Comparison of ENCODE assay signal across 15 cellular contexts in genomic region chr11:44017443-44018126, GRCh38. TPM values are rescaled to one million over a fixed set of nuclear protein-coding genes. Genes with fewer than 3 reads are reported as not detected.
DNase-seq lines count a peak whose midpoint lies in the region; ATAC-seq and TF ChIP-seq lines count a peak whose summit lies in the region.
"Had no signal": no experiment of that assay in that cellular context is flagged by ENCODE, and none has a peak within 500 bp of the region (broad histone marks: within the 10 kb centered on the region; RNA-seq: fewer than 3 reads in every experiment).

No MANE protein-coding gene starts in this region.

- no TSS peak for BruUV-seq in PC-3 (replicated peaks; lab: Mats Ljungman, UMichigan)

- peak; percentile 72 for ATAC-seq in PC-3

- H3K36me3 Mint-ChIP-seq in activated CD4-positive, alpha-beta T cell treated with anti-CD3 and anti-CD28 coated beads, Interleukin-2, amount 10 ng/mL, durations not matched to agents 24 days and 14 days (ENCODE audit: low read depth), result no peaks in the 10 kb centered on the region

- H3K9me2 ChIP-seq in PC-3 (replicated peaks; ENCODE audit: low read length), result no peaks in the 10 kb centered on the region

- no peak overlapping the region for H3K9ac ChIP-seq in PC-3 (ENCODE audit: low read length)

- no peaks in the 10 kb centered on the region for H3K79me2 ChIP-seq in PC-3 (ENCODE audit: low read length)

- no peaks in the 10 kb centered on the region; the same call in 1 of the 2 replicates for H3K4me1 ChIP-seq in PC-3 (ENCODE audit: insufficient read depth, low read length)

- H4K20me1 ChIP-seq in PC-3 (ENCODE audit: low read length), result no peaks in the 10 kb centered on the region

- no peaks in the 10 kb centered on the region for H3F3A ChIP-seq in PC-3 (ENCODE audit: low read length, unreplicated experiment)

- H3K27ac ChIP-seq in PC-3 (ENCODE audit: low read length), result no peak overlapping the region

- H3K36me3 ChIP-seq in PC-3 (ENCODE audit: low read depth, low read length), result no peaks in the 10 kb centered on the region
- H3K36me3 ChIP-seq: BE2C had no signal

- CTCF ChIA-PET in PC-3 (lab: Charles Lee), result no interaction called here

- intact Hi-C loops in PC-3 (cut with micrococcal nuclease), result loop anchor here (5.0 kb wide), 1 partner anchor 35 kb away; no protein-coding TSS in a partner anchor
- intact Hi-C loops in activated CD4-positive, alpha-beta T cell treated with anti-CD3 and anti-CD28 coated beads, Interleukin-2, amount 10 ng/mL, durations not matched to agents 24 days and 14 days (cut with micrococcal nuclease), result no loop called here

- no peak overlapping the region for H3K4me2 ChIP-seq in PC-3 (ENCODE audit: low read length)

- TF ChIP-seq CTCF in PC-3 (conservative IDR thresholded peaks at IDR 0.05; ENCODE audit: low read depth, low read length), result no peak
- no peak for TF ChIP-seq CTCF in fibroblast of the aortic adventitia (IDR thresholded peaks at IDR 0.05; ENCODE audit: insufficient read depth, low read length)

- POLR2A ChIA-PET in PC-3 (lab: Charles Lee; ENCODE audit: unreplicated experiment), result no interaction called here

- no peaks in the 10 kb centered on the region; the same call in 1 of the 2 replicates for H3K27me3 ChIP-seq in PC-3 (ENCODE audit: low read length)
- H3K27me3 ChIP-seq: BE2C had no signal

- no peaks in the 10 kb centered on the region for H3K9me3 ChIP-seq in PC-3 (ENCODE audit: low read length)
- H3K9me3 ChIP-seq: BE2C had no signal

- H3K27me3 Mint-ChIP-seq in activated CD4-positive, alpha-beta T cell treated with anti-CD3 and anti-CD28 coated beads, Interleukin-2, amount 10 ng/mL, durations not matched to agents 24 days and 14 days, result peaks cover 22% of the 10 kb centered on the region

- H3K4me3 Mint-ChIP-seq in activated CD4-positive, alpha-beta T cell treated with anti-CD3 and anti-CD28 coated beads, Interleukin-2, amount 10 ng/mL, durations not matched to agents 24 days and 14 days, result no peak overlapping the region
- H3K4me3 Mint-ChIP-seq: T-helper 1 cell treated with Interleukin-12 subunit alpha and Interleukin-12 subunit beta and Interleukin-4 antibody, amounts not matched to agents 30 μg/mL and 1 μg/mL, for 36 hours had no signal

- no peaks in the 10 kb centered on the region for H3K9me3 Mint-ChIP-seq in activated CD4-positive, alpha-beta T cell treated with anti-CD3 and anti-CD28 coated beads, Interleukin-2, amount 10 ng/mL, durations not matched to agents 24 days and 14 days

- H3K27ac Mint-ChIP-seq in activated CD4-positive, alpha-beta T cell treated with anti-CD3 and anti-CD28 coated beads, Interleukin-2, amount 10 ng/mL, durations not matched to agents 24 days and 14 days, result no peak overlapping the region
- H3K27ac Mint-ChIP-seq: T-helper 1 cell treated with Interleukin-12 subunit alpha and Interleukin-12 subunit beta and Interleukin-4 antibody, amounts not matched to agents 30 μg/mL and 1 μg/mL, for 36 hours had no signal

- no peak overlapping the region for H2AFZ ChIP-seq in PC-3 (ENCODE audit: low read length)

- no peak overlapping the region for H3K4me3 ChIP-seq in PC-3 (ENCODE audit: low read length)
- H3K4me3 ChIP-seq in fibroblast of the aortic adventitia (ENCODE audit: low read depth, low read length), result no peak overlapping the region

- peak; percentile 16 for DNase-seq in HCEC 1CT
- DNase-seq in PC-3, result peak; percentile 46
- peak; percentile 73 for DNase-seq in fibroblast of the aortic adventitia (ENCODE audit: low read depth)
- peak; percentile 18 for DNase-seq in stimulated activated CD8-positive, alpha-beta memory T cell treated with anti-CD3 and anti-CD28 coated beads, Interleukin-4, amount 100 ng/mL, for 48 hours
- DNase-seq in stimulated activated CD4-positive, alpha-beta T cell treated with anti-CD3 and anti-CD28 coated beads, Interleukin-12 subunit alpha, Interleukin-12 subunit beta, amount 100 ng/mL, for 4 hours, result no peak
- no peak for DNase-seq in Kasumi-1 (lab: John Stamatoyannopoulos, UW)
- no peak for DNase-seq in activated CD4-positive, alpha-beta T cell treated with anti-CD3 and anti-CD28 coated beads, Interleukin-2, amount 10 ng/mL, durations not matched to agents 24 days and 14 days
- no peak for DNase-seq in T-helper 9 cell
- DNase-seq: activated CD4-positive, CD25-positive, alpha-beta regulatory T cell treated with anti-CD3 and anti-CD28 coated beads, Interleukin-2, amount 50 U/mL, for 72 hours; activated T-cell treated with anti-CD3 and anti-CD28 coated beads, Interleukin-2, amount 50 U/mL, for 48 hours; BE2C had no signal

- peaks cover 2% of the 10 kb centered on the region for H3K4me1 Mint-ChIP-seq in activated CD4-positive, alpha-beta T cell treated with anti-CD3 and anti-CD28 coated beads, Interleukin-2, amount 10 ng/mL, durations not matched to agents 24 days and 14 days

RNA-seq across cellular contexts. Expression of gene ACCSL, which starts 30.2 kb away (rescaled TPM):
- not detected in 2 replicates for total RNA-seq in PC-3 (2014; rRNA removed)
- total RNA-seq in fibroblast of the aortic adventitia (ENCODE audit: low replicate concordance), result not detected in 2 replicates
- not detected in 2 replicates for total RNA-seq in activated CD4-positive, alpha-beta T cell treated with anti-CD3 and anti-CD28 coated beads, Interleukin-2, amount 10 ng/mL, durations not matched to agents 24 days and 14 days
- total RNA-seq: HT-29, mesenteric fat pad, urinary bladder had no signal

RNA-seq across cellular contexts. Expression of gene ACCS, which starts 48.5 kb away (rescaled TPM):
- total RNA-seq in PC-3 (2014; rRNA removed) (3.8 and 7.5 TPM in 2 replicates), fibroblast of the aortic adventitia (ENCODE audit: low replicate concordance) (10.8 and 39.4 TPM in 2 replicates)
- 19.7 and 21.7 TPM in 2 replicates for total RNA-seq in activated CD4-positive, alpha-beta T cell treated with anti-CD3 and anti-CD28 coated beads, Interleukin-2, amount 10 ng/mL, durations not matched to agents 24 days and 14 days

Comparison
In these comparisons a context has a peak if more than half of its experiments do, and no peak if none do; other contexts are left out.
1. DNase-seq: peak in HCEC 1CT (single experiment), PC-3 (single experiment), fibroblast of the aortic adventitia (single experiment) and stimulated activated CD8-positive, alpha-beta memory T cell treated with anti-CD3 and anti-CD28 coated beads, Interleukin-4, amount 100 ng/mL, for 48 hours (single experiment); none in stimulated activated CD4-positive, alpha-beta T cell treated with anti-CD3 and anti-CD28 coated beads, Interleukin-12 subunit alpha, Interleukin-12 subunit beta, amount 100 ng/mL, for 4 hours (single experiment), Kasumi-1 (0 of 2), activated CD4-positive, alpha-beta T cell treated with anti-CD3 and anti-CD28 coated beads, Interleukin-2, amount 10 ng/mL, durations not matched to agents 24 days and 14 days (single experiment) and T-helper 9 cell (single experiment).